17 cellular contexts compared by ENCODE assay signal in genomic region chr12:92988622-92989130, GRCh38. TPM values are rescaled to one million over a fixed set of nuclear protein-coding genes. Genes with fewer than 3 reads are reported as not detected.
DNase-seq lines count a peak whose midpoint lies in the region; ATAC-seq and TF ChIP-seq lines count a peak whose summit lies in the region.
"Had no signal": no experiment of that assay in that cellular context is flagged by ENCODE, and none has a peak within 500 bp of the region (broad histone marks: within the 10 kb centered on the region; RNA-seq: fewer than 3 reads in every experiment).

No MANE protein-coding gene starts in this region.

- H3K9me3 ChIP-seq in DOHH2 (ENCODE audit: control insufficient read depth, insufficient read depth, low read length) (peaks cover 3% of the 10 kb centered on the region; the same call in 1 of the 2 replicates), OCI-LY7 (ENCODE audit: low read length) (peaks cover 8% of the 10 kb centered on the region), MG63 (0 out of 2 replicates have a peak, but pooled peaks cover 2% of the 10 kb centered on the region)
- H3K9me3 ChIP-seq: esophagus squamous epithelium had no signal

- H3K4me1 ChIP-seq in DOHH2 (ENCODE audit: control insufficient read depth, low read length) = peaks cover 38% of the 10 kb centered on the region
- H3K4me1 ChIP-seq in OCI-LY7 (ENCODE audit: insufficient read depth, low read length, poor library complexity, severe bottlenecking) = peaks cover 45% of the 10 kb centered on the region

- no peak for TF ChIP-seq CTCF in 22Rv1 (IDR thresholded peaks at IDR 0.05)
- TF ChIP-seq CTCF in DOHH2 (IDR thresholded peaks at IDR 0.05; ENCODE audit: low read depth, low read length, poor library complexity, severe bottlenecking) = no peak
- TF ChIP-seq CTCF in OCI-LY7 (conservative IDR thresholded peaks at IDR 0.05; ENCODE audit: low read length) = no peak
- TF ChIP-seq CTCF in glutamatergic neuron (IDR thresholded peaks at IDR 0.05; ENCODE audit: partially characterized antibody, unreplicated experiment) = no peak

- H3K4me1 Mint-ChIP-seq in T-cell (peaks cover 10 to 13% (median 10%) of the 10 kb centered on the region in 3 donors), glutamatergic neuron (ENCODE audit: low read depth, unreplicated experiment) (no peaks in the 10 kb centered on the region)

- H3K27ac Mint-ChIP-seq in T-cell (no peak overlapping the region), glutamatergic neuron (ENCODE audit: unreplicated experiment) (no peak overlapping the region)

- H3K9me3 Mint-ChIP-seq in T-cell = no peaks in the 10 kb centered on the region
- no peaks in the 10 kb centered on the region for H3K9me3 Mint-ChIP-seq in glutamatergic neuron (ENCODE audit: unreplicated experiment)
- H3K9me3 Mint-ChIP-seq: activated CD4-positive, alpha-beta memory T cell treated with anti-CD3 and anti-CD28 coated beads, Interleukin-2, amount 10 ng/mL, durations not matched to agents 7 days and 5 days had no signal

- intact Hi-C loops in OCI-LY7 (cut with micrococcal nuclease; ENCODE audit: unreplicated experiment) = loop anchor here (2.0 to 5.0 kb wide), 3 partner anchors 89 to 1114 kb away; no protein-coding TSS in a partner anchor

- ATAC-seq in left lobe of liver (peak; percentile 65), T-cell (replicated peaks in 1 of 4) (no peak)

- DNase-seq in OCI-LY7 (ENCODE audit: low spot score) = no peak
- DNase-seq in left lobe of liver (ENCODE audit: low spot score) = no peak
- DNase-seq in T-cell = no peak
- DNase-seq in MG63 = no peak
- DNase-seq in glomerular visceral epithelial cell (ENCODE audit: extremely low spot score) = no peak
- no peak for DNase-seq in glutamatergic neuron
- DNase-seq: cerebellar nuclear complex; effector memory CD4-positive, alpha-beta T cell; esophagus squamous epithelium; NCI-H1417; NCI-H2171; NCI-H748 treated with DMSO at 0.1 percent for 48 hours; SW 1271 had no signal

- H3K79me2 ChIP-seq in DOHH2 (ENCODE audit: control insufficient read depth, low read length) (no peaks in the 10 kb centered on the region), OCI-LY7 (ENCODE audit: insufficient read depth, low read depth, low read length) (no peaks in the 10 kb centered on the region)

- H3K27ac ChIP-seq in 22Rv1 = peak overlapping the region; percentile 17
- H3K27ac ChIP-seq in DOHH2 (ENCODE audit: low read depth, low read length) = peak overlapping the region; percentile 46
- peak overlapping the region; percentile 88 for H3K27ac ChIP-seq in OCI-LY7 (ENCODE audit: low read depth, low read length, poor library complexity, severe bottlenecking)

- peak overlapping the region; percentile 41 for H3K4me3 ChIP-seq in DOHH2 (ENCODE audit: low read length)
- H3K4me3 ChIP-seq in OCI-LY7 (ENCODE audit: low read depth, low read length, poor library complexity, severe bottlenecking) = peak overlapping the region; percentile 20
- H3K4me3 ChIP-seq in MG63 = no peak overlapping the region
- H3K4me3 ChIP-seq: esophagus squamous epithelium had no signal

- H3K4me3 Mint-ChIP-seq in T-cell (no peak overlapping the region), glutamatergic neuron (ENCODE audit: unreplicated experiment) (no peak overlapping the region)

- H3K27me3 ChIP-seq in DOHH2 (ENCODE audit: control insufficient read depth, low read length) = no peaks in the 10 kb centered on the region
- no peaks in the 10 kb centered on the region for H3K27me3 ChIP-seq in MG63
- H3K27me3 ChIP-seq: esophagus squamous epithelium had no signal

- H3K27me3 Mint-ChIP-seq in T-cell = no peaks in the 10 kb centered on the region
- no peaks in the 10 kb centered on the region for H3K27me3 Mint-ChIP-seq in glutamatergic neuron (ENCODE audit: unreplicated experiment)
- H3K27me3 Mint-ChIP-seq: naive B cell had no signal

- no peaks in the 10 kb centered on the region for H3K36me3 ChIP-seq in DOHH2 (ENCODE audit: control insufficient read depth, low read length)
- H3K36me3 ChIP-seq in OCI-LY7 (ENCODE audit: insufficient read depth, low read length) = no peaks in the 10 kb centered on the region; the same call in 1 of the 2 replicates
- H3K36me3 ChIP-seq in MG63 = no peaks in the 10 kb centered on the region
- H3K36me3 ChIP-seq: esophagus squamous epithelium had no signal

- H3K4me2 ChIP-seq in DOHH2 (ENCODE audit: low read length) (peak overlapping the region; percentile 92), OCI-LY7 (ENCODE audit: low read length) (peak overlapping the region; percentile 52)

- BruUV-seq in OCI-LY7 (replicated peaks; lab: Mats Ljungman, UMichigan) = no TSS peak

- H4K20me1 ChIP-seq in DOHH2 (ENCODE audit: control insufficient read depth, insufficient read depth, low read depth, low read length) (no peaks in the 10 kb centered on the region), OCI-LY7 (ENCODE audit: insufficient read depth, low read length) (no peaks in the 10 kb centered on the region)

- POLR2A ChIA-PET in OCI-LY7 (lab: Charles Lee) (interaction anchor here (0.7 to 3.0 kb wide), 11 partner anchors 8 to 416 kb away, joined by 3 to 24 read pairs (median 4); no protein-coding TSS in a partner anchor), T-cell (lab: Charles Lee) (interaction anchor here in 1 of 2 donors (0.6 kb wide), 1 partner anchor 15 kb away, joined by 3 read pairs; no protein-coding TSS in a partner anchor)

- no peaks in the 10 kb centered on the region for H3K9me2 ChIP-seq in DOHH2 (replicated peaks; ENCODE audit: control insufficient read depth, low read length)
- no peaks in the 10 kb centered on the region for H3K9me2 ChIP-seq in OCI-LY7 (ENCODE audit: insufficient read depth, low read length)

- CTCF ChIA-PET in OCI-LY7 (lab: Charles Lee; ENCODE audit: unreplicated experiment) = no interaction called here
- CTCF ChIA-PET in T-cell (lab: Charles Lee) = interaction anchor here (1.1 to 3.8 kb wide), 8 partner anchors 203 to 1114 kb away, joined by 3 to 26 read pairs (median 20); no protein-coding TSS in a partner anchor

- peaks cover 6% of the 10 kb centered on the region; the same call in 1 of the 2 replicates for H3F3A ChIP-seq in DOHH2 (ENCODE audit: control insufficient read depth, insufficient read depth)

- peak overlapping the region; percentile 3; the same call in 1 of the 2 replicates for H2AFZ ChIP-seq in OCI-LY7 (ENCODE audit: low read length)

- H3K36me3 Mint-ChIP-seq in T-cell (no peaks in the 10 kb centered on the region), glutamatergic neuron (ENCODE audit: unreplicated experiment) (no peaks in the 10 kb centered on the region)
- H3K36me3 Mint-ChIP-seq: naive B cell had no signal

RNA-seq across cellular contexts. Expression of gene EEA1, which starts 59.6 kb away (rescaled TPM):
- 3.0 and 8.4 TPM in 2 replicates for total RNA-seq in OCI-LY7 (2014; rRNA removed; shearing (Covaris generic))
- 11.9 and 12.1 TPM in 2 replicates for total RNA-seq in OCI-LY7 (2022)
- total RNA-seq in left lobe of liver = 12.5 TPM
- 10 to 100 TPM; 21.4 to 29.5 (median 23.5) TPM for total RNA-seq in T-cell
- total RNA-seq in MG63 (2014; rRNA removed; shearing (Covaris generic); ENCODE audit: low replicate concordance) = 8.5 and 15.6 TPM in 2 replicates
- 12.0 TPM for total RNA-seq in glutamatergic neuron (ENCODE audit: unreplicated experiment)

Comparison
In these comparisons a context has a peak if more than half of its experiments do, and no peak if none do; other contexts are left out.
1. H3K27ac ChIP-seq: peak in every context shown above with its lines; median percentile 88 in OCI-LY7; 46 in DOHH2; 17 in 22Rv1.